In genomic region chr18:1370552-1370951, GRCh38 we compare ENCODE assay signal across 25 cellular contexts.
DNase-seq lines count a peak whose midpoint lies in the region; ATAC-seq, FAIRE-seq and TF ChIP-seq lines count a peak whose summit lies in the region.
"Had no signal": no experiment of that assay in that cellular context is flagged by ENCODE, and none has a peak within 500 bp of the region (broad histone marks: within the 10 kb centered on the region; RNA-seq: fewer than 3 reads in every experiment).

No MANE protein-coding gene starts in this region.

- CTCF ChIA-PET in GM12878 (lab: Yijun Ruan, JAX), result no interaction called here

- H3K4me2 ChIP-seq in GM12878 (ENCODE audit: control insufficient read depth, insufficient read depth), result no peak overlapping the region
- H3K4me2 ChIP-seq: GM23338 had no signal

- H3K4me1 ChIP-seq in GM12878 (ENCODE audit: control insufficient read depth, insufficient read depth, low read length) (no peaks in the 10 kb centered on the region), transverse colon (no peaks in the 10 kb centered on the region)
- no peaks in the 10 kb centered on the region for H3K4me1 ChIP-seq in effector memory CD4-positive, alpha-beta T cell (ENCODE audit: control insufficient read depth, insufficient read depth, low read length, poor library complexity, severe bottlenecking)
- H3K4me1 ChIP-seq: BE2C, Caco-2 had no signal

- BruUV-seq in GM12878 (replicated peaks; lab: Mats Ljungman, UMichigan), result no TSS peak

- H2AFZ ChIP-seq in GM12878 (ENCODE audit: control insufficient read depth, low read depth, low read length), result no peak overlapping the region
- H2AFZ ChIP-seq: GM23338 had no signal

- H3K9ac ChIP-seq in GM12878 (ENCODE audit: control insufficient read depth, insufficient read depth, low read length), result no peak overlapping the region

- H3K36me3 ChIP-seq in GM12878 (ENCODE audit: control insufficient read depth in 2 of 2, insufficient read depth in 2 of 2, low read length in 1 of 2) (no peaks in the 10 kb centered on the region), transverse colon (no peaks in the 10 kb centered on the region)
- no peaks in the 10 kb centered on the region for H3K36me3 ChIP-seq in effector memory CD4-positive, alpha-beta T cell (ENCODE audit: control insufficient read depth, insufficient read depth, low read length)
- H3K36me3 ChIP-seq: BE2C had no signal

- H3K27ac ChIP-seq in GM12878 (ENCODE audit: control insufficient read depth, insufficient read depth) (no peak overlapping the region), transverse colon (no peak overlapping the region)
- H3K27ac ChIP-seq in effector memory CD4-positive, alpha-beta T cell (ENCODE audit: insufficient read depth, low read length, poor library complexity, severe bottlenecking), result no peak overlapping the region

- H3K9me3 ChIP-seq in GM12878 (replicated peaks; ENCODE audit: control insufficient read depth, insufficient read depth, low read length), result no peaks in the 10 kb centered on the region
- no peaks in the 10 kb centered on the region for H3K9me3 ChIP-seq in effector memory CD4-positive, alpha-beta T cell (ENCODE audit: control insufficient read depth, low read length)
- peaks cover 0 to 3% of the 10 kb centered on the region in 2 donors for H3K9me3 ChIP-seq in transverse colon
- H3K9me3 ChIP-seq: BE2C, Caco-2 had no signal

- no peak overlapping the region for H3K4me3 ChIP-seq in GM12878
- no peak overlapping the region for H3K4me3 ChIP-seq in effector memory CD4-positive, alpha-beta T cell (ENCODE audit: insufficient read depth, low read depth, low read length, poor library complexity, severe bottlenecking)
- H3K4me3 ChIP-seq in transverse colon, result no peak overlapping the region
- H3K4me3 ChIP-seq: GM23338, K562 had no signal

- in situ Hi-C loops in GM12878 (cut with MboI), result no loop called here
- in situ Hi-C loops in transverse colon (cut with MboI; ENCODE audit: low pct_ligation_motif_present in 1 of 4, low pct_unique_long_range_greater_than_20kb in 1 of 4, low sequenced_read_pairs in 3 of 4), result loop anchor here in 1 of 4 donors (25.0 kb wide), 1 partner anchor 158 kb away; no protein-coding TSS in a partner anchor

- no peaks in the 10 kb centered on the region for H4K20me1 ChIP-seq in GM12878 (ENCODE audit: control insufficient read depth, insufficient read depth)

- 52% methylated on average over 6 of the region's 6 CpGs for WGBS in GM12878 (ENCODE audit: insufficient coverage, insufficient replicate concordance, low lambda C conversion rate, missing lambda C conversion rate)
- 92 to 95% methylated on average over 6 of the region's 6 CpGs for WGBS in transverse colon (ENCODE audit: low coverage in 1 of 2), 2 donors

- no peak for FAIRE-seq in GM12878 (lab: Jason Lieb, UNC)
- FAIRE-seq: A204.1, D721Med, H54, HTR-8/SVneo, K562 had no signal

- RAD21 ChIA-PET in GM12878 (lab: Charles Lee; ENCODE audit: unreplicated experiment), result interaction anchor here (0.7 kb wide), 1 partner anchor 593 kb away, joined by 3 read pairs; no protein-coding TSS in a partner anchor

- POLR2A ChIA-PET in GM12878 (lab: Charles Lee), result no interaction called here

- intact Hi-C loops in GM12878 (cut with micrococcal nuclease; ENCODE audit: unreplicated experiment), result no loop called here
- intact Hi-C loops in transverse colon (cut with DNase I; ENCODE audit: low total_unique reads), result no loop called here

- peak; percentile 57 for ATAC-seq in GM19025 (IDR thresholded peaks at IDR 0.05; ENCODE audit: low read depth, unreplicated experiment)
- peak; percentile 50 for ATAC-seq in GM21423 (IDR thresholded peaks at IDR 0.05; ENCODE audit: unreplicated experiment)
- peak; percentile 56 for ATAC-seq in HG03457 (IDR thresholded peaks at IDR 0.05; ENCODE audit: unreplicated experiment)
- ATAC-seq in GM12878, result peak; percentile 81
- no peak for ATAC-seq in GM19324 (IDR thresholded peaks at IDR 0.05; ENCODE audit: low FRiP score, unreplicated experiment)
- ATAC-seq: GM23338, K562 had no signal

- no peak for DNase-seq in GM12878 (ENCODE audit: low read depth, low spot score)
- no peak for DNase-seq in anterior cingulate cortex (lab: John Stamatoyannopoulos, UW)
- no peak for DNase-seq in effector memory CD4-positive, alpha-beta T cell
- DNase-seq in transverse colon, result no peak
- DNase-seq: ACHN; BE2C; C1 segment of cervical spinal cord; Caco-2; CD4-positive, CD25-positive, alpha-beta regulatory T cell; CD8-positive, alpha-beta memory T cell; DMS79; GDM1; HCEC 1CT; IMR-90; Karpas-422 had no signal

- TF ChIP-seq EP300 in GM12878 (IDR thresholded peaks at IDR 0.05; ENCODE audit: borderline replicate concordance in 1 of 2, control insufficient read depth in 1 of 2, low read depth in 2 of 2, low read length in 2 of 2) (no peak), transverse colon (IDR thresholded peaks at IDR 0.05; ENCODE audit: low read depth) (no peak)

- TF ChIP-seq CTCF in GM12878 (IDR thresholded peaks at IDR 0.05 in 2 of 3, conservative IDR thresholded peaks at IDR 0.05 in 1 of 3; ENCODE audit: control insufficient read depth in 2 of 3, extremely low read depth in 1 of 3, insufficient read depth in 1 of 3, low read depth in 3 of 3, low read length in 3 of 3) (no peak), transverse colon (IDR thresholded peaks at IDR 0.05) (no peak)

- TF ChIP-seq RAD21 in GM12878 (IDR thresholded peaks at IDR 0.05; ENCODE audit: insufficient read depth, low read depth, low read length), result no peak

- H3K27me3 ChIP-seq in GM12878 (replicated peaks in 1 of 2; ENCODE audit: control insufficient read depth in 2 of 2, insufficient read depth in 2 of 2, low read length in 1 of 2) (no peaks in the 10 kb centered on the region), transverse colon (no peaks in the 10 kb centered on the region)
- H3K27me3 ChIP-seq in effector memory CD4-positive, alpha-beta T cell (replicated peaks; ENCODE audit: control insufficient read depth, insufficient read depth, low read length, poor library complexity, severe bottlenecking), result no peaks in the 10 kb centered on the region
- H3K27me3 ChIP-seq: BE2C had no signal

- no peaks in the 10 kb centered on the region for H3K79me2 ChIP-seq in GM12878 (ENCODE audit: control insufficient read depth, insufficient read depth, low read length)

- SMC1A ChIA-PET in GM12878 (lab: Charles Lee; ENCODE audit: uncharacterized antibody, unreplicated experiment), result interaction anchor here (1.0 kb wide), 1 partner anchor 24 kb away, joined by 3 read pairs; no protein-coding TSS in a partner anchor

- TF ChIP-seq POLR2A in GM12878 (IDR thresholded peaks at IDR 0.05; ENCODE audit: low read depth, low read length) (no peak), transverse colon (IDR thresholded peaks at IDR 0.05) (no peak)

TF ChIP-seq in GM12878, 131 proteins besides CTCF, POLR2A, EP300 and RAD21:
- TF ChIP-seq SREBF2 (IDR thresholded peaks at IDR 0.05; ENCODE audit: low read length) (no peak), RELB (IDR thresholded peaks at IDR 0.05; ENCODE audit: low read depth) (no peak), RCOR1 (conservative IDR thresholded peaks at IDR 0.05; ENCODE audit: low read depth, low read length) (no peak), EGR1 (IDR thresholded peaks at IDR 0.05; ENCODE audit: borderline replicate concordance in 1 of 2, low read depth in 2 of 2, low read length in 2 of 2) (no peak), CHD4 (IDR thresholded peaks at IDR 0.05) (no peak), PAX5 (IDR thresholded peaks at IDR 0.05; ENCODE audit: borderline replicate concordance, low read depth, low read length) (no peak), BHLHE40 (IDR thresholded peaks at IDR 0.05; ENCODE audit: borderline replicate concordance in 1 of 2, low read depth in 2 of 2, low read length in 1 of 2) (0 out of 4 replicates have a peak, but pooled peaks of 1 of the 2 experiments have one; percentile 14)
- TF ChIP-seq, protein P1, sequence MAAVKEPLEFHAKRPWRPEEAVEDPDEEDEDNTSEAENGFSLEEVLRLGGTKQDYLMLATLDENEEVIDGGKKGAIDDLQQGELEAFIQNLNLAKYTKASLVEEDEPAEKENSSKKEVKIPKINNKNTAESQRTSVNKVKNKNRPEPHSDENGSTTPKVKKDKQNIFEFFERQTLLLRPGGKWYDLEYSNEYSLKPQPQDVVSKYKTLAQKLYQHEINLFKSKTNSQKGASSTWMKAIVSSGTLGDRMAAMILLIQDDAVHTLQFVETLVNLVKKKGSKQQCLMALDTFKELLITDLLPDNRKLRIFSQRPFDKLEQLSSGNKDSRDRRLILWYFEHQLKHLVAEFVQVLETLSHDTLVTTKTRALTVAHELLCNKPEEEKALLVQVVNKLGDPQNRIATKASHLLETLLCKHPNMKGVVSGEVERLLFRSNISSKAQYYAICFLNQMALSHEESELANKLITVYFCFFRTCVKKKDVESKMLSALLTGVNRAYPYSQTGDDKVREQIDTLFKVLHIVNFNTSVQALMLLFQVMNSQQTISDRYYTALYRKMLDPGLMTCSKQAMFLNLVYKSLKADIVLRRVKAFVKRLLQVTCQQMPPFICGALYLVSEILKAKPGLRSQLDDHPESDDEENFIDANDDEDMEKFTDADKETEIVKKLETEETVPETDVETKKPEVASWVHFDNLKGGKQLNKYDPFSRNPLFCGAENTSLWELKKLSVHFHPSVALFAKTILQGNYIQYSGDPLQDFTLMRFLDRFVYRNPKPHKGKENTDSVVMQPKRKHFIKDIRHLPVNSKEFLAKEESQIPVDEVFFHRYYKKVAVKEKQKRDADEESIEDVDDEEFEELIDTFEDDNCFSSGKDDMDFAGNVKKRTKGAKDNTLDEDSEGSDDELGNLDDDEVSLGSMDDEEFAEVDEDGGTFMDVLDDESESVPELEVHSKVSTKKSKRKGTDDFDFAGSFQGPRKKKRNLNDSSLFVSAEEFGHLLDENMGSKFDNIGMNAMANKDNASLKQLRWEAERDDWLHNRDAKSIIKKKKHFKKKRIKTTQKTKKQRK (IDR thresholded peaks at IDR 0.05; ENCODE audit: low read depth, low read length), result no peak
TF ChIP-seq in GM12878: peak in this region for 1.
